ENCODE assay signal across 13 cellular contexts in genomic region chrX:108139303-108139702, GRCh38. TPM values are rescaled to one million over a fixed set of nuclear protein-coding genes. Genes with fewer than 3 reads are reported as not detected.
DNase-seq lines count a peak whose midpoint lies in the region; ATAC-seq, FAIRE-seq and TF ChIP-seq lines count a peak whose summit lies in the region.
"Had no signal": no experiment of that assay in that cellular context is flagged by ENCODE, and none has a peak within 500 bp of the region (broad histone marks: within the 10 kb centered on the region; RNA-seq: fewer than 3 reads in every experiment).

No MANE protein-coding gene starts in this region.

- H3K4me3 Mint-ChIP-seq in astrocyte (ENCODE audit: unreplicated experiment), result no peak overlapping the region
- no peak overlapping the region for H3K4me3 Mint-ChIP-seq in activated CD8-positive, alpha-beta memory T cell treated with anti-CD3 and anti-CD28 coated beads, Interleukin-2, amount 10 ng/mL, durations not matched to agents 7 days and 5 days
- H3K4me3 Mint-ChIP-seq in stimulated activated effector memory CD8-positive, alpha-beta T cell treated with anti-CD3 and anti-CD28 coated beads, Interleukin-12 subunit alpha, Interleukin-12 subunit beta, amount 100 ng/mL, for 72 hours, result no peak overlapping the region
- H3K4me3 Mint-ChIP-seq: activated B cell treated with CpG ODN at 0.5 μM for 24 hours had no signal

- H3K9me3 Mint-ChIP-seq in astrocyte (ENCODE audit: unreplicated experiment), result no peaks in the 10 kb centered on the region
- H3K9me3 Mint-ChIP-seq in activated CD8-positive, alpha-beta memory T cell treated with anti-CD3 and anti-CD28 coated beads, Interleukin-2, amount 10 ng/mL, durations not matched to agents 7 days and 5 days (ENCODE audit: low read depth), result no peaks in the 10 kb centered on the region
- no peaks in the 10 kb centered on the region for H3K9me3 Mint-ChIP-seq in stimulated activated effector memory CD8-positive, alpha-beta T cell treated with anti-CD3 and anti-CD28 coated beads, Interleukin-12 subunit alpha, Interleukin-12 subunit beta, amount 100 ng/mL, for 72 hours
- H3K9me3 Mint-ChIP-seq: activated B cell treated with CpG ODN at 0.5 μM for 24 hours had no signal

- no peaks in the 10 kb centered on the region for H3K4me1 Mint-ChIP-seq in astrocyte (ENCODE audit: low read depth, unreplicated experiment)
- no peaks in the 10 kb centered on the region for H3K4me1 Mint-ChIP-seq in activated CD8-positive, alpha-beta memory T cell treated with anti-CD3 and anti-CD28 coated beads, Interleukin-2, amount 10 ng/mL, durations not matched to agents 7 days and 5 days
- no peaks in the 10 kb centered on the region for H3K4me1 Mint-ChIP-seq in stimulated activated effector memory CD8-positive, alpha-beta T cell treated with anti-CD3 and anti-CD28 coated beads, Interleukin-12 subunit alpha, Interleukin-12 subunit beta, amount 100 ng/mL, for 72 hours
- H3K4me1 Mint-ChIP-seq: activated B cell treated with CpG ODN at 0.5 μM for 24 hours had no signal

- ATAC-seq in DND-41 (ENCODE audit: insufficient read depth, low read depth), result no peak
- peak; percentile 46 for ATAC-seq in left lung
- no peak for ATAC-seq in activated CD8-positive, alpha-beta memory T cell treated with anti-CD3 and anti-CD28 coated beads, Interleukin-2, amount 10 ng/mL, durations not matched to agents 7 days and 5 days
- ATAC-seq in stimulated activated effector memory CD8-positive, alpha-beta T cell treated with anti-CD3 and anti-CD28 coated beads, Interleukin-12 subunit alpha, Interleukin-12 subunit beta, amount 100 ng/mL, for 72 hours, result no peak

- intact Hi-C loops in left lung (cut with DNase I), result no loop called here

- no peak overlapping the region for H3K27ac Mint-ChIP-seq in astrocyte (ENCODE audit: unreplicated experiment)
- no peak overlapping the region for H3K27ac Mint-ChIP-seq in activated CD8-positive, alpha-beta memory T cell treated with anti-CD3 and anti-CD28 coated beads, Interleukin-2, amount 10 ng/mL, durations not matched to agents 7 days and 5 days
- no peak overlapping the region for H3K27ac Mint-ChIP-seq in stimulated activated effector memory CD8-positive, alpha-beta T cell treated with anti-CD3 and anti-CD28 coated beads, Interleukin-12 subunit alpha, Interleukin-12 subunit beta, amount 100 ng/mL, for 72 hours
- H3K27ac Mint-ChIP-seq: activated B cell treated with CpG ODN at 0.5 μM for 24 hours had no signal

- no peak overlapping the region for H3K4me2 ChIP-seq in DND-41 (ENCODE audit: insufficient read depth, low read length)
- no peak overlapping the region for H3K4me2 ChIP-seq in astrocyte (ENCODE audit: low read length)

- H3K36me3 Mint-ChIP-seq in astrocyte (ENCODE audit: low read depth, unreplicated experiment), result peaks cover 10% of the 10 kb centered on the region
- H3K36me3 Mint-ChIP-seq in activated CD8-positive, alpha-beta memory T cell treated with anti-CD3 and anti-CD28 coated beads, Interleukin-2, amount 10 ng/mL, durations not matched to agents 7 days and 5 days, result peaks cover 15% of the 10 kb centered on the region
- no peaks in the 10 kb centered on the region for H3K36me3 Mint-ChIP-seq in stimulated activated effector memory CD8-positive, alpha-beta T cell treated with anti-CD3 and anti-CD28 coated beads, Interleukin-12 subunit alpha, Interleukin-12 subunit beta, amount 100 ng/mL, for 72 hours

- H3K9me3 ChIP-seq in DND-41 (ENCODE audit: insufficient read depth, low read length, severe bottlenecking) (no peaks in the 10 kb centered on the region), astrocyte (ENCODE audit: insufficient read depth, low read depth, low read length) (no peaks in the 10 kb centered on the region), left lung (no peaks in the 10 kb centered on the region)
- H3K9me3 ChIP-seq: suprapubic skin had no signal

- DNase-seq in DND-41 (no peak), HFF-Myc (ENCODE audit: extremely low read depth, low read depth) (no peak), astrocyte (ENCODE audit: low read depth) (no peak), left lung (no peak), NCI-H748 (lab: John Stamatoyannopoulos, UW; ENCODE audit: unreplicated experiment) (no peak), NCI-H524 treated with DMSO at 0.1 percent for 48 hours (lab: John Stamatoyannopoulos, UW) (no peak)
- no peak for DNase-seq in activated CD8-positive, alpha-beta memory T cell treated with anti-CD3 and anti-CD28 coated beads, Interleukin-2, amount 10 ng/mL, durations not matched to agents 7 days and 5 days
- no peak for DNase-seq in stimulated activated effector memory CD8-positive, alpha-beta T cell treated with anti-CD3 and anti-CD28 coated beads, Interleukin-12 subunit alpha, Interleukin-12 subunit beta, amount 100 ng/mL, for 72 hours (ENCODE audit: low spot score in 2 of 2)
- DNase-seq: activated B cell treated with CpG ODN at 0.5 μM for 24 hours, anterior cingulate cortex, NCI-H1930 had no signal

- H3K4me3 ChIP-seq in DND-41 (ENCODE audit: low read depth in 1 of 2, low read length in 2 of 2) (no peak overlapping the region), HFF-Myc (replicated peaks; ENCODE audit: low read depth, low read length) (no peak overlapping the region), astrocyte (ENCODE audit: insufficient read depth, low read depth, low read length) (no peak overlapping the region), left lung (no peak overlapping the region)
- H3K4me3 ChIP-seq: skin epidermis, suprapubic skin had no signal

- H3K36me3 ChIP-seq in DND-41 (ENCODE audit: insufficient read depth, low read length) (peaks cover 40% of the 10 kb centered on the region), astrocyte (ENCODE audit: insufficient read depth, low read length) (no peaks in the 10 kb centered on the region), left lung (peaks cover 0 to 63% of the 10 kb centered on the region in 2 donors)

- H2AFZ ChIP-seq in DND-41 (ENCODE audit: low read depth, low read length) (no peak overlapping the region), astrocyte (ENCODE audit: low read depth, low read length) (no peak overlapping the region)

- CTCF ChIA-PET in activated CD8-positive, alpha-beta memory T cell treated with anti-CD3 and anti-CD28 coated beads, Interleukin-2, amount 10 ng/mL, durations not matched to agents 7 days and 5 days (lab: Charles Lee), result interaction anchor here (1.0 to 1.6 kb wide), 6 partner anchors 11 to 59 kb away, joined by 3 to 4 read pairs (median 3); partner anchors contain the start of genes ATG4A and PSMD10

- H3K27ac ChIP-seq in DND-41 (ENCODE audit: low read length) (no peak overlapping the region), astrocyte (ENCODE audit: low read depth, low read length) (no peak overlapping the region), left lung (no peak overlapping the region)
- H3K27ac ChIP-seq: skin epidermis, suprapubic skin had no signal

- H3K27me3 ChIP-seq in DND-41 (ENCODE audit: insufficient read depth, low read length, poor library complexity) (no peaks in the 10 kb centered on the region), astrocyte (ENCODE audit: insufficient read depth, low read length) (no peaks in the 10 kb centered on the region), left lung (no peaks in the 10 kb centered on the region)
- H3K27me3 ChIP-seq: suprapubic skin had no signal

- H3K9ac ChIP-seq in DND-41 (ENCODE audit: low read depth, low read length) (no peak overlapping the region), astrocyte (ENCODE audit: low read length) (no peak overlapping the region)

- FAIRE-seq in astrocyte (lab: Jason Lieb, UNC), result no peak

- H4K20me1 ChIP-seq in DND-41 (ENCODE audit: insufficient read depth, low read length) (no peaks in the 10 kb centered on the region), astrocyte (ENCODE audit: insufficient read depth, low read length) (no peaks in the 10 kb centered on the region)

- H3K27me3 Mint-ChIP-seq in astrocyte (ENCODE audit: low read depth, unreplicated experiment), result no peaks in the 10 kb centered on the region
- H3K27me3 Mint-ChIP-seq in activated CD8-positive, alpha-beta memory T cell treated with anti-CD3 and anti-CD28 coated beads, Interleukin-2, amount 10 ng/mL, durations not matched to agents 7 days and 5 days, result no peaks in the 10 kb centered on the region
- H3K27me3 Mint-ChIP-seq: activated B cell treated with CpG ODN at 0.5 μM for 24 hours had no signal

- H3K4me1 ChIP-seq in DND-41 (ENCODE audit: insufficient read depth, low read length), result no peaks in the 10 kb centered on the region
- H3K4me1 ChIP-seq in astrocyte (ENCODE audit: insufficient read depth, low read length), result no peaks in the 10 kb centered on the region
- no peaks in the 10 kb centered on the region for H3K4me1 ChIP-seq in left lung
- H3K4me1 ChIP-seq: suprapubic skin had no signal

- peak; percentile 41 for TF ChIP-seq CTCF in DND-41 (IDR thresholded peaks at IDR 0.05; ENCODE audit: borderline replicate concordance, extremely low read depth, low read length, poor library complexity, severe bottlenecking)
- TF ChIP-seq CTCF in HFF-Myc (IDR thresholded peaks at IDR 0.05; ENCODE audit: low read depth, low read length, missing control alignments), result peak; percentile 49
- TF ChIP-seq CTCF in astrocyte (IDR thresholded peaks at IDR 0.05; ENCODE audit: insufficient read depth, low read depth, low read length), result peak; percentile 48
- peak in 1 of 2 donors; percentile 16 for TF ChIP-seq CTCF in left lung (IDR thresholded peaks at IDR 0.05)

- H3K79me2 ChIP-seq in DND-41 (ENCODE audit: insufficient read depth, low read length) (no peaks in the 10 kb centered on the region), astrocyte (ENCODE audit: insufficient read depth, low read length) (no peaks in the 10 kb centered on the region)

RNA-seq across cellular contexts. Expression of gene ATG4A, which starts 47.7 kb away (rescaled TPM):
- total RNA-seq in astrocyte, result 10.7 and 11.5 TPM in 2 replicates
- 10 to 100 TPM; 18.4 TPM for total RNA-seq in left lung
- total RNA-seq in activated CD8-positive, alpha-beta memory T cell treated with anti-CD3 and anti-CD28 coated beads, Interleukin-2, amount 10 ng/mL, durations not matched to agents 7 days and 5 days, result 10 to 100 TPM in 1 of 2 experiments, 1 to 10 TPM in 1; 9.9 to 13.0 TPM

RNA-seq across cellular contexts. Expression of gene PSMD10, which starts 48.0 kb away (rescaled TPM):
- total RNA-seq in astrocyte, result 47.3 and 49.6 TPM in 2 replicates
- 10 to 100 TPM; 44.8 to 45.5 TPM for total RNA-seq in left lung
- 10 to 100 TPM; 29.9 to 31.1 TPM for total RNA-seq in activated CD8-positive, alpha-beta memory T cell treated with anti-CD3 and anti-CD28 coated beads, Interleukin-2, amount 10 ng/mL, durations not matched to agents 7 days and 5 days
